ENCODE assay signal across 1 cellular context in the genomic region with DNA sequence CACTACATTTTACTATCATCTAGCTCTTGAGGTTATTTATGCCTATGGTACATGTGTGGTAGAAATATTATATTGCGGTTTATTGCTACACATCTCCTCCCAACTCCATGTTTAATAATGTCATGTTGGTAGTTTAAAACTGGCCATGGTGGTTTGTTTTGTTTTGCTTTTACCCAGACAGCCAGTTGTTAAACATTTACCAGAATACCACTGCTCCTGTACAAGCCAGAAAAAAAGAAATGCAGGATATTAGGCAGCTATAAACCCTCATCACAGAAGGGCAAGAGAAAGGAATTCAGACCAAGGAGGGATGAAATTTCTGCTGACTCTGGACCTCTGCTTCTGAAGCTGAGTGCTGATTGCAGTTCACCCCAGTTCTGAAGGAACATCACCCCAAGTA.
TF ChIP-seq lines count a peak whose summit lies in the region.

No MANE protein-coding gene starts in this region.

TF ChIP-seq in HepG2, 621 proteins besides CTCF, POLR2A, EP300 and RAD21 (continued from another document):
- TF ChIP-seq, protein P1, sequence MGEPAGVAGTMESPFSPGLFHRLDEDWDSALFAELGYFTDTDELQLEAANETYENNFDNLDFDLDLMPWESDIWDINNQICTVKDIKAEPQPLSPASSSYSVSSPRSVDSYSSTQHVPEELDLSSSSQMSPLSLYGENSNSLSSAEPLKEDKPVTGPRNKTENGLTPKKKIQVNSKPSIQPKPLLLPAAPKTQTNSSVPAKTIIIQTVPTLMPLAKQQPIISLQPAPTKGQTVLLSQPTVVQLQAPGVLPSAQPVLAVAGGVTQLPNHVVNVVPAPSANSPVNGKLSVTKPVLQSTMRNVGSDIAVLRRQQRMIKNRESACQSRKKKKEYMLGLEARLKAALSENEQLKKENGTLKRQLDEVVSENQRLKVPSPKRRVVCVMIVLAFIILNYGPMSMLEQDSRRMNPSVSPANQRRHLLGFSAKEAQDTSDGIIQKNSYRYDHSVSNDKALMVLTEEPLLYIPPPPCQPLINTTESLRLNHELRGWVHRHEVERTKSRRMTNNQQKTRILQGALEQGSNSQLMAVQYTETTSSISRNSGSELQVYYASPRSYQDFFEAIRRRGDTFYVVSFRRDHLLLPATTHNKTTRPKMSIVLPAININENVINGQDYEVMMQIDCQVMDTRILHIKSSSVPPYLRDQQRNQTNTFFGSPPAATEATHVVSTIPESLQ (CRISPR knock-in tag; conservative IDR thresholded peaks at IDR 0.05) = no peak
- TF ChIP-seq SMAD3 (CRISPR knock-in tag; IDR thresholded peaks at IDR 0.05) (no peak), ZNF354B (CRISPR knock-in tag; IDR thresholded peaks at IDR 0.05) (no peak), ZNF10 (CRISPR knock-in tag; IDR thresholded peaks at IDR 0.05; ENCODE audit: borderline replicate concordance, low read depth) (no peak), CENPX (CRISPR knock-in tag; IDR thresholded peaks at IDR 0.05) (no peak), ZNF891 (CRISPR knock-in tag; IDR thresholded peaks at IDR 0.05) (no peak), HNRNPK (IDR thresholded peaks at IDR 0.05; ENCODE audit: low read depth, low read length, poor library complexity, severe bottlenecking) (no peak), ZNF720 (CRISPR knock-in tag; IDR thresholded peaks at IDR 0.05) (no peak), MED13 (CRISPR knock-in tag; IDR thresholded peaks at IDR 0.05) (no peak), ZNF430 (CRISPR knock-in tag; IDR thresholded peaks at IDR 0.05) (no peak), RARA (CRISPR knock-in tag; IDR thresholded peaks at IDR 0.05) (no peak), CHD2 (IDR thresholded peaks at IDR 0.05; ENCODE audit: low read depth, low read length) (no peak), SALL1 (CRISPR knock-in tag; IDR thresholded peaks at IDR 0.05) (no peak)
TF ChIP-seq in HepG2: peak in this region for 0.
